In genomic region chr3:50607271-50608091, GRCh38 we compare ENCODE assay signal across 10 cellular contexts. TPM values are rescaled to one million over a fixed set of nuclear protein-coding genes. Genes with fewer than 3 reads are reported as not detected.
A peak's percentile ranks its signal among the peaks of the same experiment; 100 is the strongest.
DNase-seq lines count a peak whose midpoint lies in the region; ATAC-seq, FAIRE-seq and TF ChIP-seq lines count a peak whose summit lies in the region.
"Had no signal": no experiment of that assay in that cellular context is flagged by ENCODE, and none has a peak within 500 bp of the region (broad histone marks: within the 10 kb centered on the region; RNA-seq: fewer than 3 reads in every experiment).

No MANE protein-coding gene starts in this region.

- no peak overlapping the region for H4K91ac ChIP-seq in neuronal stem cell (ENCODE audit: low read depth, low read length, poor library complexity)

- no peak overlapping the region for H2BK5ac ChIP-seq in neuronal stem cell (ENCODE audit: low read length)

- intact Hi-C loops in PC-9 (cut with micrococcal nuclease; ENCODE audit: unreplicated experiment), result no loop called here
- intact Hi-C loops in K562 (cut with micrococcal nuclease), result no loop called here

- peak overlapping the region; percentile 97 for H3K27ac ChIP-seq in CD4-positive, CD25-positive, alpha-beta regulatory T cell (ENCODE audit: insufficient read depth, low read length, poor library complexity, severe bottlenecking)
- H3K27ac ChIP-seq in PC-9, result no peak overlapping the region
- peak overlapping the region; percentile 85 for H3K27ac ChIP-seq in K562 (ENCODE audit: extremely low read depth, low read depth, low read length)
- H3K27ac ChIP-seq in neuronal stem cell (replicated peaks; ENCODE audit: low read length), result no peak overlapping the region

- H3K27ac Mint-ChIP-seq in CD4-positive, CD25-positive, alpha-beta regulatory T cell, result peak overlapping the region; percentile 95 to 97 (median 97)
- H3K27ac Mint-ChIP-seq: nephron had no signal

- no peaks in the 10 kb centered on the region for H3K79me1 ChIP-seq in neuronal stem cell (ENCODE audit: low read depth, low read length)

- peaks cover 47% of the 10 kb centered on the region for H3K36me3 Mint-ChIP-seq in CD4-positive, CD25-positive, alpha-beta regulatory T cell

- peaks cover 3% of the 10 kb centered on the region for H3K9me1 ChIP-seq in K562 (ENCODE audit: control insufficient read depth, insufficient read depth, low read length)

- in situ Hi-C loops in K562 (cut with MboI), result no loop called here

- no peak overlapping the region for H3K4ac ChIP-seq in neuronal stem cell (ENCODE audit: low read length)

- no peak for TF ChIP-seq CTCF in PC-9 (conservative IDR thresholded peaks at IDR 0.05)
- TF ChIP-seq CTCF in K562 (IDR thresholded peaks at IDR 0.05 in 2 of 3, conservative IDR thresholded peaks at IDR 0.05 in 1 of 3; ENCODE audit: insufficient read depth in 2 of 3, low read depth in 1 of 3, low read length in 3 of 3), result no peak

- no peak for TF ChIP-seq EP300 in K562 (IDR thresholded peaks at IDR 0.05; ENCODE audit: low read length)

- H3K4me1 Mint-ChIP-seq in CD4-positive, CD25-positive, alpha-beta regulatory T cell, result peaks cover 23 to 82% (median 54%) of the 10 kb centered on the region in 4 donors

- H4K8ac ChIP-seq in neuronal stem cell (ENCODE audit: low read depth, low read length), result no peak overlapping the region

- peaks cover 13% of the 10 kb centered on the region; the same call in 1 of the 2 replicates for H3F3A ChIP-seq in PC-9 (ENCODE audit: insufficient read depth, low read depth)

- no peaks in the 10 kb centered on the region for H3K9me2 ChIP-seq in PC-9 (ENCODE audit: insufficient read depth)

- no peak overlapping the region for H3K14ac ChIP-seq in neuronal stem cell (ENCODE audit: low read length)

- no peak overlapping the region for H3K18ac ChIP-seq in neuronal stem cell (ENCODE audit: low read length)

- H2BK12ac ChIP-seq in neuronal stem cell (ENCODE audit: low read length), result no peak overlapping the region

- H3K4me3 Mint-ChIP-seq in CD4-positive, CD25-positive, alpha-beta regulatory T cell, result peak overlapping the region; percentile 89 to 97 (median 96)

- no peak for TF ChIP-seq RAD21 in K562 (CRISPR knock-in tag; conservative IDR thresholded peaks at IDR 0.05 in 1 of 2, IDR thresholded peaks at IDR 0.05 in 1 of 2)

- no peaks in the 10 kb centered on the region for H3K27me3 ChIP-seq in CD4-positive, CD25-positive, alpha-beta regulatory T cell (ENCODE audit: control insufficient read depth, insufficient read depth, low read length)
- H3K27me3 ChIP-seq in PC-9 (ENCODE audit: insufficient read depth, low read depth) (no peaks in the 10 kb centered on the region), K562 (ENCODE audit: control insufficient read depth in 2 of 2, insufficient read depth in 2 of 2, low read length in 2 of 2) (no peaks in the 10 kb centered on the region), neuronal stem cell (ENCODE audit: control insufficient read depth in 3 of 3, insufficient read depth in 3 of 3, low read depth in 1 of 3, low read length in 3 of 3) (peaks cover 0 to 10% (median 0%) of the 10 kb centered on the region in 3 experiments)

- WGBS in K562 (ENCODE audit: insufficient coverage, low coverage, missing lambda C conversion rate), result 26% methylated on average over 18 of the region's 29 CpGs
- no CpG with 5 or more reads among the region's 29 CpGs for WGBS in neuronal stem cell (ENCODE audit: extremely low coverage in 2 of 2, insufficient read length in 2 of 2, insufficient replicate concordance in 1 of 2), 2 donors

- H3K23ac ChIP-seq in neuronal stem cell (ENCODE audit: low read depth, low read length, poor library complexity), result peak overlapping the region; percentile 26

- DNase-seq in CD4-positive, CD25-positive, alpha-beta regulatory T cell, result peak in 1 of 3 donors; percentile 78
- DNase-seq in PC-9, result peak; percentile 57 to 60
- peak in 1 of 4 experiments; percentile 62 for DNase-seq in K562 (ENCODE audit: extremely low read depth in 1 of 4, low spot score in 3 of 4)
- no peak for DNase-seq in neuronal stem cell (ENCODE audit: low spot score)
- no peak for DNase-seq in mesenteric fat pad (ENCODE audit: low spot score)
- DNase-seq in C1 segment of cervical spinal cord (lab: John Stamatoyannopoulos, UW), result no peak
- no peak for DNase-seq in NCI-H1092 (lab: John Stamatoyannopoulos, UW)
- DNase-seq in HTR-8/SVneo (ENCODE audit: insufficient read length, low spot score), result no peak
- DNase-seq: OCI-M1 had no signal

- H2AFZ ChIP-seq in PC-9 (no peak overlapping the region), K562 (ENCODE audit: low read depth, low read length) (no peak overlapping the region), neuronal stem cell (ENCODE audit: low read length) (no peak overlapping the region)

- H3K36me3 ChIP-seq in CD4-positive, CD25-positive, alpha-beta regulatory T cell (ENCODE audit: control insufficient read depth, insufficient read depth, low read length), result peaks cover 47% of the 10 kb centered on the region
- H3K36me3 ChIP-seq in PC-9 (ENCODE audit: low read depth), result no peaks in the 10 kb centered on the region
- H3K36me3 ChIP-seq in K562 (ENCODE audit: control insufficient read depth, insufficient read depth, low read length), result peaks cover 75% of the 10 kb centered on the region
- H3K36me3 ChIP-seq in neuronal stem cell (replicated peaks in 1 of 2; ENCODE audit: control insufficient read depth in 2 of 2, insufficient read depth in 2 of 2, low read length in 2 of 2), result peaks cover 2 to 46% of the 10 kb centered on the region in 2 donors

- CTCF ChIA-PET in PC-9 (lab: Charles Lee), result interaction anchor here (0.6 kb wide), 1 partner anchor 15 kb away, joined by 3 read pairs; no protein-coding TSS in a partner anchor
- CTCF ChIA-PET in K562 (lab: Yijun Ruan, JAX; ENCODE audit: low intra/inter-chr PET ratio), result no interaction called here

- no peak overlapping the region for H2AK5ac ChIP-seq in neuronal stem cell (ENCODE audit: low read depth, low read length)

- H3K27me3 Mint-ChIP-seq in CD4-positive, CD25-positive, alpha-beta regulatory T cell, result no peaks in the 10 kb centered on the region

- no peak for TF ChIP-seq POLR2A in K562 (conservative IDR thresholded peaks at IDR 0.05)

- no peak for ATAC-seq in CD4-positive, CD25-positive, alpha-beta regulatory T cell (ENCODE audit: low read depth in 2 of 2)
- ATAC-seq in K562, result no peak

- POLR2A ChIA-PET in PC-9 (lab: Charles Lee; ENCODE audit: unreplicated experiment) (no interaction called here), K562 (lab: Yijun Ruan, JAX) (interaction anchor here (0.6 to 4.8 kb wide), 6 partner anchors 8 to 40 kb away, joined by 3 to 22 read pairs (median 5); partner anchors contain the start of gene HEMK1)

- no peak overlapping the region for H3K4me2 ChIP-seq in PC-9
- H3K4me2 ChIP-seq in K562 (ENCODE audit: insufficient read depth, low read length), result peak overlapping the region; percentile 95
- no peak overlapping the region for H3K4me2 ChIP-seq in neuronal stem cell (ENCODE audit: insufficient read depth, low read length, poor library complexity, severe bottlenecking)

- BruUV-seq in PC-9 (replicated peaks; lab: Mats Ljungman, UMichigan), result no TSS peak
- no TSS peak for BruUV-seq in K562 (replicated peaks; lab: Mats Ljungman, UMichigan)

- no peaks in the 10 kb centered on the region for H4K20me1 ChIP-seq in PC-9 (ENCODE audit: insufficient read depth)
- H4K20me1 ChIP-seq in K562 (replicated peaks; ENCODE audit: control insufficient read depth, insufficient read depth, low read length), result peaks cover 36% of the 10 kb centered on the region

- no peaks in the 10 kb centered on the region for H3K9me3 ChIP-seq in CD4-positive, CD25-positive, alpha-beta regulatory T cell (ENCODE audit: control insufficient read depth in 2 of 2, low read length in 2 of 2)
- no peaks in the 10 kb centered on the region for H3K9me3 ChIP-seq in PC-9 (ENCODE audit: insufficient read depth, low read depth)
- H3K9me3 ChIP-seq in K562 (replicated peaks; ENCODE audit: control insufficient read depth, insufficient read depth, low read depth, low read length), result no peaks in the 10 kb centered on the region
- H3K9me3 ChIP-seq in neuronal stem cell (replicated peaks in 1 of 2; ENCODE audit: control insufficient read depth in 2 of 2, insufficient read depth in 1 of 2, low read depth in 1 of 2, low read length in 2 of 2), result no peaks in the 10 kb centered on the region

- H3K79me2 ChIP-seq in PC-9 (ENCODE audit: low read depth) (no peaks in the 10 kb centered on the region), K562 (ENCODE audit: control insufficient read depth, insufficient read depth, low read length) (peaks cover 86% of the 10 kb centered on the region)

- H2BK15ac ChIP-seq in neuronal stem cell (ENCODE audit: low read length), result no peak overlapping the region

- H3K9ac ChIP-seq in K562 (ENCODE audit: insufficient read depth in 1 of 2, low read depth in 2 of 2, low read length in 2 of 2) (peak overlapping the region; percentile 87 to 94), neuronal stem cell (ENCODE audit: low read depth, low read length, poor library complexity) (peak overlapping the region; percentile 47)

- peak overlapping the region; percentile 87 for H3K4me3 ChIP-seq in CD4-positive, CD25-positive, alpha-beta regulatory T cell (ENCODE audit: low read depth, low read length)
- H3K4me3 ChIP-seq in PC-9 (no peak overlapping the region), K562 (peak overlapping the region; percentile 87), neuronal stem cell (ENCODE audit: low read length in 2 of 2) (no peak overlapping the region)

- peak overlapping the region; percentile 13 for H2BK120ac ChIP-seq in neuronal stem cell (ENCODE audit: low read depth, low read length)

- peaks cover 95% of the 10 kb centered on the region for H3K4me1 ChIP-seq in CD4-positive, CD25-positive, alpha-beta regulatory T cell (ENCODE audit: control insufficient read depth, insufficient read depth, low read length, poor library complexity, severe bottlenecking)
- peaks cover 40% of the 10 kb centered on the region for H3K4me1 ChIP-seq in PC-9 (replicated peaks; ENCODE audit: insufficient read depth)
- peaks cover 39 to 48% of the 10 kb centered on the region in 2 experiments for H3K4me1 ChIP-seq in K562 (replicated peaks in 1 of 2; ENCODE audit: control insufficient read depth in 2 of 2, insufficient read depth in 2 of 2, low read length in 2 of 2)
- H3K4me1 ChIP-seq in neuronal stem cell (ENCODE audit: control insufficient read depth in 2 of 2, insufficient read depth in 1 of 2, low read depth in 1 of 2, low read length in 2 of 2), result peaks cover 8 to 10% of the 10 kb centered on the region in 2 donors

- peaks cover 0 to 2% (median 0%) of the 10 kb centered on the region in 7 donors for H3K9me3 Mint-ChIP-seq in CD4-positive, CD25-positive, alpha-beta regulatory T cell
- H3K9me3 Mint-ChIP-seq: nephron had no signal

- FAIRE-seq in K562 (lab: Jason Lieb, UNC) (no peak), HTR-8/SVneo (lab: Jason Lieb, UNC) (no peak)

RNA-seq across cellular contexts. Expression of gene CISH, which starts 4.1 kb away (rescaled TPM):
- 23.4 TPM for total RNA-seq in CD4-positive, CD25-positive, alpha-beta regulatory T cell
- 10 to 100 TPM; 40.5 to 66.7 (median 58.5) TPM for polyA plus RNA-seq in CD4-positive, CD25-positive, alpha-beta regulatory T cell
- total RNA-seq in PC-9 (2021) (2.7 and 3.2 TPM in 2 replicates), K562 (2014; rRNA removed) (18.3 and 34.5 TPM in 2 replicates), K562 (2014; rRNA removed; fragmentation: Illumina TruSeq; extraction: Trizol) (5.1 and 6.9 TPM in 2 replicates), K562 (2015; rRNA removed; fragmentation: Illumina TruSeq; extraction: Trizol) (12.8 and 15.2 TPM in 2 replicates), K562 (2021) (47.7 and 48.8 TPM in 2 replicates), mesenteric fat pad (56.2 TPM)
- total RNA-seq in K562 (2011; cell fraction: chromatin; rRNA removed; ENCODE audit: low replicate concordance), result 49.9 and 136 TPM in 2 replicates
- 106 and 113 TPM in 2 replicates for total RNA-seq in K562 (2011; cell fraction: nucleolus; rRNA removed)
- 71.7 and 77.8 TPM in 2 replicates for total RNA-seq in K562 (2011; cell fraction: nucleoplasm; rRNA removed)
- polyA plus RNA-seq in K562 (2011; rRNA removed) (24.8 and 59.4 TPM in 2 replicates), K562 (2014; fragmentation: Illumina TruSeq; extraction: Trizol) (41.9 and 52.8 TPM in 2 replicates), K562 (2014; fragmentation: Nextera tagmentation; extraction: Ambion mirVana) (1 to 10 TPM; 1.7 to 3.5 TPM), K562 (2014; rRNA removed) (29.2 and 38.1 TPM in 2 replicates)
- polyA plus RNA-seq in K562 (2011; cell fraction: cytosol; rRNA removed), result 64.1 and 81.7 TPM in 2 replicates
- polyA plus RNA-seq in K562 (2011; cell fraction: nucleus; rRNA removed), result 104 and 152 TPM in 2 replicates
- 53.6 and 84.7 TPM in 2 replicates for polyA plus RNA-seq in K562 (2012)
- polyA minus RNA-seq in K562 (2011; rRNA and poly(A)+ RNA removed), result 30.2 and 35.6 TPM in 2 replicates
- 50.6 and 68.9 TPM in 2 replicates for polyA minus RNA-seq in K562 (2011; cell fraction: cytosol; rRNA and poly(A)+ RNA removed)
- 72.0 and 98.5 TPM in 2 replicates for polyA minus RNA-seq in K562 (2011; cell fraction: nucleus; rRNA and poly(A)+ RNA removed)
- polyA plus RNA-seq in neuronal stem cell (2013, experiment 1 of 2), result 2.1 TPM
- 2.1 TPM for polyA plus RNA-seq in neuronal stem cell (2013, experiment 2 of 2)

RNA-seq across cellular contexts. Expression of gene MAPKAPK3, which starts 9.5 kb away (rescaled TPM):
- total RNA-seq in CD4-positive, CD25-positive, alpha-beta regulatory T cell, result 42.9 TPM
- polyA plus RNA-seq in CD4-positive, CD25-positive, alpha-beta regulatory T cell, result 10 to 100 TPM; 47.0 to 52.9 (median 49.5) TPM
- total RNA-seq in PC-9 (2021) (88.2 and 99.5 TPM in 2 replicates), K562 (2014; rRNA removed) (43.3 and 51.5 TPM in 2 replicates), K562 (2014; rRNA removed; fragmentation: Illumina TruSeq; extraction: Trizol) (29.9 and 33.3 TPM in 2 replicates), K562 (2015; rRNA removed; fragmentation: Illumina TruSeq; extraction: Trizol) (40.0 and 41.2 TPM in 2 replicates), K562 (2021) (49.6 and 55.1 TPM in 2 replicates), mesenteric fat pad (44.7 TPM)
- total RNA-seq in K562 (2011; cell fraction: chromatin; rRNA removed; ENCODE audit: low replicate concordance), result 27.9 and 57.1 TPM in 2 replicates
- total RNA-seq in K562 (2011; cell fraction: nucleolus; rRNA removed), result 43.4 and 54.2 TPM in 2 replicates
- total RNA-seq in K562 (2011; cell fraction: nucleoplasm; rRNA removed), result 39.5 and 46.4 TPM in 2 replicates
- polyA plus RNA-seq in K562 (2011; rRNA removed) (56.4 and 60.2 TPM in 2 replicates), K562 (2014; fragmentation: Illumina TruSeq; extraction: Trizol) (54.0 and 55.2 TPM in 2 replicates), K562 (2014; fragmentation: Nextera tagmentation; extraction: Ambion mirVana) (10 to 100 TPM in 1 of 2 experiments, 1 to 10 TPM in 1; 8.0 to 12.2 TPM), K562 (2014; rRNA removed) (34.5 and 47.2 TPM in 2 replicates)
- 66.5 and 92.3 TPM in 2 replicates for polyA plus RNA-seq in K562 (2011; cell fraction: cytosol; rRNA removed)
- polyA plus RNA-seq in K562 (2011; cell fraction: nucleus; rRNA removed), result 53.3 and 62.7 TPM in 2 replicates
- 47.4 and 54.4 TPM in 2 replicates for polyA plus RNA-seq in K562 (2012)
- 42.4 and 60.6 TPM in 2 replicates for polyA minus RNA-seq in K562 (2011; rRNA and poly(A)+ RNA removed)
- polyA minus RNA-seq in K562 (2011; cell fraction: cytosol; rRNA and poly(A)+ RNA removed), result 22.8 and 28.5 TPM in 2 replicates
- 17.6 and 22.2 TPM in 2 replicates for polyA minus RNA-seq in K562 (2011; cell fraction: nucleus; rRNA and poly(A)+ RNA removed)
- polyA plus RNA-seq in neuronal stem cell (2013, experiment 1 of 2), result 90.3 TPM
- polyA plus RNA-seq in neuronal stem cell (2013, experiment 2 of 2), result 89.0 TPM

RNA-seq across cellular contexts. Expression of gene HEMK1, which starts 38.2 kb away (rescaled TPM):
- total RNA-seq in CD4-positive, CD25-positive, alpha-beta regulatory T cell, result 21.1 TPM
- 10 to 100 TPM; 18.5 to 24.9 (median 23.1) TPM for polyA plus RNA-seq in CD4-positive, CD25-positive, alpha-beta regulatory T cell
- total RNA-seq in PC-9 (2021) (20.6 and 24.2 TPM in 2 replicates), K562 (2014; rRNA removed) (8.0 and 13.7 TPM in 2 replicates), K562 (2014; rRNA removed; fragmentation: Illumina TruSeq; extraction: Trizol) (8.0 and 10.9 TPM in 2 replicates), K562 (2015; rRNA removed; fragmentation: Illumina TruSeq; extraction: Trizol) (9.7 and 11.4 TPM in 2 replicates), K562 (2021) (15.9 and 16.8 TPM in 2 replicates), mesenteric fat pad (15.5 TPM)
- total RNA-seq in K562 (2011; cell fraction: chromatin; rRNA removed; ENCODE audit: low replicate concordance), result 44.0 and 89.1 TPM in 2 replicates
- 41.2 and 43.2 TPM in 2 replicates for total RNA-seq in K562 (2011; cell fraction: nucleolus; rRNA removed)
- 47.0 and 67.9 TPM in 2 replicates for total RNA-seq in K562 (2011; cell fraction: nucleoplasm; rRNA removed)
- polyA plus RNA-seq in K562 (2011; rRNA removed) (12.1 and 13.5 TPM in 2 replicates), K562 (2014; fragmentation: Illumina TruSeq; extraction: Trizol) (12.3 and 13.2 TPM in 2 replicates), K562 (2014; fragmentation: Nextera tagmentation; extraction: Ambion mirVana) (1 to 10 TPM; 2.0 to 5.2 TPM), K562 (2014; rRNA removed) (13.9 and 17.8 TPM in 2 replicates)
- polyA plus RNA-seq in K562 (2011; cell fraction: cytosol; rRNA removed), result 12.1 and 20.2 TPM in 2 replicates
- 58.3 and 71.6 TPM in 2 replicates for polyA plus RNA-seq in K562 (2011; cell fraction: nucleus; rRNA removed)
- polyA plus RNA-seq in K562 (2012), result 11.0 and 19.9 TPM in 2 replicates
- 8.5 and 8.9 TPM in 2 replicates for polyA minus RNA-seq in K562 (2011; rRNA and poly(A)+ RNA removed)
- 4.0 and 4.7 TPM in 2 replicates for polyA minus RNA-seq in K562 (2011; cell fraction: cytosol; rRNA and poly(A)+ RNA removed)
- polyA minus RNA-seq in K562 (2011; cell fraction: nucleus; rRNA and poly(A)+ RNA removed), result 19.1 and 28.0 TPM in 2 replicates
- polyA plus RNA-seq in neuronal stem cell (2013, experiment 1 of 2), result 15.5 TPM
- 15.1 TPM for polyA plus RNA-seq in neuronal stem cell (2013, experiment 2 of 2)

RNA-seq across cellular contexts. Expression of gene C3orf18, which starts 39.9 kb away (rescaled TPM):
- 8.7 TPM for total RNA-seq in CD4-positive, CD25-positive, alpha-beta regulatory T cell
- 10 to 100 TPM in 2 of 4 donors, 1 to 10 TPM in 2; 7.4 to 11.9 (median 10.6) TPM for polyA plus RNA-seq in CD4-positive, CD25-positive, alpha-beta regulatory T cell
- total RNA-seq in PC-9 (2021) (7.4 and 7.5 TPM in 2 replicates), K562 (2014; rRNA removed) (0.95 and 1.3 TPM in 2 replicates), K562 (2014; rRNA removed; fragmentation: Illumina TruSeq; extraction: Trizol) (0.83 and 1.1 TPM in 2 replicates), K562 (2015; rRNA removed; fragmentation: Illumina TruSeq; extraction: Trizol) (0.94 and 1.4 TPM in 2 replicates), K562 (2021) (0.65 and 2.0 TPM in 2 replicates), mesenteric fat pad (8.9 TPM)
- total RNA-seq in K562 (2011; cell fraction: chromatin; rRNA removed; ENCODE audit: low replicate concordance), result 1.4 and 3.5 TPM in 2 replicates
- 1.7 and 2.3 TPM in 2 replicates for total RNA-seq in K562 (2011; cell fraction: nucleolus; rRNA removed)
- 1.2 and 1.4 TPM in 2 replicates for total RNA-seq in K562 (2011; cell fraction: nucleoplasm; rRNA removed)
- polyA plus RNA-seq in K562 (2011; rRNA removed) (2.3 and 3.9 TPM in 2 replicates), K562 (2014; fragmentation: Illumina TruSeq; extraction: Trizol) (0.91 and 1.5 TPM in 2 replicates), K562 (2014; fragmentation: Nextera tagmentation; extraction: Ambion mirVana) (under 1 TPM; 0.01 to 0.14 TPM), K562 (2014; rRNA removed) (0.38 and 0.82 TPM in 2 replicates)
- 4.6 and 5.2 TPM in 2 replicates for polyA plus RNA-seq in K562 (2011; cell fraction: cytosol; rRNA removed)
- 5.5 and 6.0 TPM in 2 replicates for polyA plus RNA-seq in K562 (2011; cell fraction: nucleus; rRNA removed)
- 1.7 and 2.7 TPM in 2 replicates for polyA plus RNA-seq in K562 (2012)
- polyA minus RNA-seq in K562 (2011; rRNA and poly(A)+ RNA removed), result 1.6 and 1.9 TPM in 2 replicates
- polyA minus RNA-seq in K562 (2011; cell fraction: cytosol; rRNA and poly(A)+ RNA removed), result 0.73 and 2.0 TPM in 2 replicates
- 1.1 and 1.4 TPM in 2 replicates for polyA minus RNA-seq in K562 (2011; cell fraction: nucleus; rRNA and poly(A)+ RNA removed)
- 9.9 TPM for polyA plus RNA-seq in neuronal stem cell (2013, experiment 1 of 2)
- polyA plus RNA-seq in neuronal stem cell (2013, experiment 2 of 2), result 9.3 TPM

Comparison
In these comparisons a context has a peak if more than half of its experiments do, and no peak if none do; other contexts are left out.
1. DNase-seq: peak in PC-9 (2 of 2); none in neuronal stem cell (single experiment), mesenteric fat pad (single experiment), C1 segment of cervical spinal cord (0 of 14), NCI-H1092 (single experiment) and HTR-8/SVneo (single experiment).
2. H3K27ac ChIP-seq: peak in CD4-positive, CD25-positive, alpha-beta regulatory T cell (single experiment) and K562 (single experiment); none in PC-9 (single experiment) and neuronal stem cell (single experiment).
3. H3K4me3 ChIP-seq: peak in CD4-positive, CD25-positive, alpha-beta regulatory T cell (single experiment) and K562 (single experiment); none in PC-9 (single experiment) and neuronal stem cell (0 of 2).